ENCODE assay signal across 8 cellular contexts in genomic region chr6:88780714-88781389, GRCh38.
A peak's percentile ranks its signal among the peaks of the same experiment; 100 is the strongest.
DNase-seq lines count a peak whose midpoint lies in the region; ATAC-seq and TF ChIP-seq lines count a peak whose summit lies in the region.

No MANE protein-coding gene starts in this region.

- WGBS in ovary, 3 donors, result 58 to 60% (median 59%) methylated on average over 5 of the region's 5 CpGs

- H3K27me3 ChIP-seq in Panc1 (ENCODE audit: control insufficient read depth, insufficient read depth, low read length) (no peaks in the 10 kb centered on the region), ovary (no peaks in the 10 kb centered on the region), vagina (no peaks in the 10 kb centered on the region)

- H3K9me3 Mint-ChIP-seq in activated T-cell treated with anti-CD3 and anti-CD28 coated beads, Interleukin-2, amount 50 U/mL, for 4 hours, result no peaks in the 10 kb centered on the region

- H3K4me3 Mint-ChIP-seq in activated T-cell treated with anti-CD3 and anti-CD28 coated beads, Interleukin-2, amount 50 U/mL, for 4 hours, result no peak overlapping the region

- ATAC-seq in GM18498 (IDR thresholded peaks at IDR 0.05; ENCODE audit: unreplicated experiment) (peak; percentile 63), Panc1 (peak; percentile 83)
- ATAC-seq in activated T-cell treated with anti-CD3 and anti-CD28 coated beads, Interleukin-2, amount 50 U/mL, for 4 hours, result peak; percentile 69 to 76

- no peaks in the 10 kb centered on the region for H3K36me3 ChIP-seq in Panc1 (ENCODE audit: control insufficient read depth, insufficient read depth, low read length)
- no peaks in the 10 kb centered on the region for H3K36me3 ChIP-seq in ovary
- no peaks in the 10 kb centered on the region for H3K36me3 ChIP-seq in vagina

- intact Hi-C loops in Panc1 (cut with micrococcal nuclease; ENCODE audit: unreplicated experiment), result loop anchor here (5.0 kb wide), 1 partner anchor 849 kb away; no protein-coding TSS in a partner anchor
- intact Hi-C loops in ovary (cut with DNase I), result no loop called here
- intact Hi-C loops in vagina (cut with DNase I), result no loop called here

- no peaks in the 10 kb centered on the region for H3K27me3 Mint-ChIP-seq in activated T-cell treated with anti-CD3 and anti-CD28 coated beads, Interleukin-2, amount 50 U/mL, for 4 hours (ENCODE audit: low read depth)

- POLR2A ChIA-PET in AG04449 (lab: Yijun Ruan, JAX) (no interaction called here), Panc1 (lab: Charles Lee) (no interaction called here)

- TF ChIP-seq EP300 in ovary (IDR thresholded peaks at IDR 0.05), result no peak

- TF ChIP-seq CTCF in AG04449 (IDR thresholded peaks at IDR 0.05; ENCODE audit: insufficient read depth, low read length, missing control alignments) (peak; percentile 75), Panc1 (IDR thresholded peaks at IDR 0.05) (peak; percentile 90), fibroblast of villous mesenchyme (IDR thresholded peaks at IDR 0.05; ENCODE audit: insufficient read depth, low read depth, low read length) (peak; percentile 92), ovary (IDR thresholded peaks at IDR 0.05) (peak; percentile 42 to 60 (median 47)), vagina (IDR thresholded peaks at IDR 0.05) (peak; percentile 35 to 78 (median 54))

- in situ Hi-C loops in Panc1 (cut with HindIII; ENCODE audit: low pct_unique_long_range_greater_than_20kb, low sequenced_read_pairs), result no loop called here

- H3K36me3 Mint-ChIP-seq in activated T-cell treated with anti-CD3 and anti-CD28 coated beads, Interleukin-2, amount 50 U/mL, for 4 hours (ENCODE audit: insufficient read depth), result peaks cover 15% of the 10 kb centered on the region

- H3K4me1 ChIP-seq in Panc1 (ENCODE audit: control insufficient read depth, insufficient read depth, low read length) (no peaks in the 10 kb centered on the region), ovary (ENCODE audit: insufficient read depth) (no peaks in the 10 kb centered on the region), vagina (no peaks in the 10 kb centered on the region)

- no peaks in the 10 kb centered on the region for H3K9me3 ChIP-seq in Panc1 (ENCODE audit: control insufficient read depth, insufficient read depth, low read depth, low read length)
- no peaks in the 10 kb centered on the region for H3K9me3 ChIP-seq in ovary
- H3K9me3 ChIP-seq in vagina, result no peaks in the 10 kb centered on the region

- BruUV-seq in Panc1 (replicated peaks; lab: Mats Ljungman, UMichigan), result no TSS peak

- no peak overlapping the region for H3K27ac ChIP-seq in Panc1 (ENCODE audit: low read length)
- no peak overlapping the region for H3K27ac ChIP-seq in ovary
- no peak overlapping the region for H3K27ac ChIP-seq in vagina

- DNase-seq in AG04449 (ENCODE audit: low read depth, low spot score), result peak; percentile 5
- peak; percentile 7 for DNase-seq in KG1 (lab: John Stamatoyannopoulos, UW)
- peak; percentile 46 for DNase-seq in Panc1 (ENCODE audit: low read depth, low spot score)
- DNase-seq in activated T-cell treated with anti-CD3 and anti-CD28 coated beads, Interleukin-2, amount 50 U/mL, for 4 hours, result peak; percentile 18
- DNase-seq in fibroblast of villous mesenchyme (ENCODE audit: low read depth), result peak; percentile 74
- DNase-seq in ovary, result peak in 4 of 5 donors; percentile 17 to 44 (median 28)
- DNase-seq in vagina (ENCODE audit: extremely low spot score in 2 of 2), result no peak

- TF ChIP-seq POLR2A in ovary (IDR thresholded peaks at IDR 0.05) (no peak), vagina (IDR thresholded peaks at IDR 0.05) (no peak)

- no peaks in the 10 kb centered on the region for H3K4me1 Mint-ChIP-seq in activated T-cell treated with anti-CD3 and anti-CD28 coated beads, Interleukin-2, amount 50 U/mL, for 4 hours (ENCODE audit: low read depth)

- CTCF ChIA-PET in AG04449 (lab: Yijun Ruan, JAX) (interaction anchor here (0.7 to 5.2 kb wide), 25 partner anchors 8 to 850 kb away, joined by 3 to 26 read pairs (median 5); no protein-coding TSS in a partner anchor), Panc1 (lab: Charles Lee) (interaction anchor here (0.6 to 0.7 kb wide), 3 partner anchors 140 to 1583 kb away, joined by 3 to 8 read pairs (median 3); no protein-coding TSS in a partner anchor)

- H3K4me3 ChIP-seq in AG04449 (ENCODE audit: low read depth, low read length) (no peak overlapping the region), Panc1 (ENCODE audit: low read depth in 2 of 2, low read length in 2 of 2) (no peak overlapping the region), fibroblast of villous mesenchyme (ENCODE audit: low read depth, low read length) (no peak overlapping the region), ovary (no peak overlapping the region), vagina (no peak overlapping the region)

Comparison
In these comparisons a context has a peak if more than half of its experiments do, and no peak if none do; other contexts are left out.
1. DNase-seq: peak in AG04449 (single experiment), KG1 (single experiment), Panc1 (single experiment), activated T-cell treated with anti-CD3 and anti-CD28 coated beads, Interleukin-2, amount 50 U/mL, for 4 hours (single experiment), fibroblast of villous mesenchyme (single experiment) and ovary (4 of 5); none in vagina (0 of 2).
2. Peak in every context shown above with its lines, with median percentiles within 50 percentile points of each other: CTCF ChIP-seq and ATAC-seq.